ENCODE assay signal across 10 cellular contexts in genomic region chr12:12872139-12872933, GRCh38. TPM values are rescaled to one million over a fixed set of nuclear protein-coding genes. Genes with fewer than 3 reads are reported as not detected.
DNase-seq lines count a peak whose midpoint lies in the region; ATAC-seq and TF ChIP-seq lines count a peak whose summit lies in the region.
"Had no signal": no experiment of that assay in that cellular context is flagged by ENCODE, and none has a peak within 500 bp of the region (broad histone marks: within the 10 kb centered on the region; RNA-seq: fewer than 3 reads in every experiment).

No MANE protein-coding gene starts in this region.

- H3K4me3 ChIP-seq in A673 (ENCODE audit: low read depth, low read length, poor library complexity, severe bottlenecking): no peak overlapping the region
- H3K4me3 ChIP-seq in body of pancreas: no peak overlapping the region

- H3K36me3 Mint-ChIP-seq in activated naive CD4-positive, alpha-beta T cell treated with anti-CD3 and anti-CD28 coated beads, Interleukin-2, amount 10 ng/mL, durations not matched to agents 7 days and 5 days: no peaks in the 10 kb centered on the region
- H3K36me3 Mint-ChIP-seq: T-cell had no signal

- H3K27ac Mint-ChIP-seq in activated naive CD4-positive, alpha-beta T cell treated with anti-CD3 and anti-CD28 coated beads, Interleukin-2, amount 10 ng/mL, durations not matched to agents 7 days and 5 days: no peak overlapping the region
- H3K27ac Mint-ChIP-seq: T-cell had no signal

- H3K4me1 Mint-ChIP-seq in activated naive CD4-positive, alpha-beta T cell treated with anti-CD3 and anti-CD28 coated beads, Interleukin-2, amount 10 ng/mL, durations not matched to agents 7 days and 5 days: no peaks in the 10 kb centered on the region
- H3K4me1 Mint-ChIP-seq: T-cell had no signal

- ATAC-seq in body of pancreas: peak; percentile 50
- ATAC-seq: T-cell had no signal

- no peaks in the 10 kb centered on the region for H3K9me3 Mint-ChIP-seq in activated naive CD4-positive, alpha-beta T cell treated with anti-CD3 and anti-CD28 coated beads, Interleukin-2, amount 10 ng/mL, durations not matched to agents 7 days and 5 days
- H3K9me3 Mint-ChIP-seq: CD4-positive, CD25-positive, alpha-beta regulatory T cell; T-cell had no signal

- BruUV-seq in A673 (replicated peaks; lab: Mats Ljungman, UMichigan): no TSS peak

- H3K36me3 ChIP-seq in A673 (ENCODE audit: insufficient read depth, low read length, poor library complexity, severe bottlenecking) (no peaks in the 10 kb centered on the region), body of pancreas (replicated peaks in 1 of 2; ENCODE audit: insufficient read depth in 1 of 2, low read depth in 2 of 2) (no peaks in the 10 kb centered on the region)

- no peaks in the 10 kb centered on the region for H3K27me3 ChIP-seq in A673 (replicated peaks; ENCODE audit: insufficient read depth, low read depth, low read length, poor library complexity)
- no peaks in the 10 kb centered on the region for H3K27me3 ChIP-seq in body of pancreas

- POLR2A ChIA-PET in A673 (lab: Charles Lee; ENCODE audit: low non-redundant PET): no interaction called here

- H3K27me3 Mint-ChIP-seq in activated naive CD4-positive, alpha-beta T cell treated with anti-CD3 and anti-CD28 coated beads, Interleukin-2, amount 10 ng/mL, durations not matched to agents 7 days and 5 days: no peaks in the 10 kb centered on the region
- H3K27me3 Mint-ChIP-seq: CD4-positive, CD25-positive, alpha-beta regulatory T cell; T-cell had no signal

- intact Hi-C loops in A673 (cut with micrococcal nuclease; ENCODE audit: unreplicated experiment) (no loop called here), body of pancreas (cut with DNase I) (no loop called here)

- H3K4me1 ChIP-seq in A673 (ENCODE audit: insufficient read depth, low read length, poor library complexity, severe bottlenecking) (no peaks in the 10 kb centered on the region), body of pancreas (peaks cover 4% of the 10 kb centered on the region)

- WGBS in body of pancreas, 2 donors: 58 to 62% methylated on average over 10 of the region's 10 CpGs

- peak; percentile 34 for DNase-seq in A673 (ENCODE audit: low spot score)
- peak; percentile 98 for DNase-seq in HT-29 (ENCODE audit: low spot score)
- DNase-seq in body of pancreas: no peak
- peak; percentile 70 for DNase-seq in left kidney (ENCODE audit: low read depth, low spot score)
- no peak for DNase-seq in NCI-H446 (lab: John Stamatoyannopoulos, UW)
- DNase-seq in activated naive CD4-positive, alpha-beta T cell treated with anti-CD3 and anti-CD28 coated beads, Interleukin-2, amount 10 ng/mL, durations not matched to agents 7 days and 5 days: no peak
- DNase-seq in SHP77 treated with DMSO at 0.1 percent for 48 hours (lab: John Stamatoyannopoulos, UW): no peak
- DNase-seq in NCI-H526 (lab: John Stamatoyannopoulos, UW): no peak
- DNase-seq: CD4-positive, CD25-positive, alpha-beta regulatory T cell; T-cell had no signal

- H3K27ac ChIP-seq in A673 (ENCODE audit: low read depth, low read length, poor library complexity, severe bottlenecking): no peak overlapping the region
- no peak overlapping the region for H3K27ac ChIP-seq in body of pancreas

- CTCF ChIA-PET in A673 (lab: Charles Lee): no interaction called here
- CTCF ChIA-PET in activated naive CD4-positive, alpha-beta T cell treated with anti-CD3 and anti-CD28 coated beads, Interleukin-2, amount 10 ng/mL, durations not matched to agents 7 days and 5 days (lab: Charles Lee): no interaction called here

- no peak for TF ChIP-seq CTCF in A673 (conservative IDR thresholded peaks at IDR 0.05; ENCODE audit: low read depth, low read length)
- no peak for TF ChIP-seq CTCF in body of pancreas (IDR thresholded peaks at IDR 0.05)

- H3K9me3 ChIP-seq in A673 (ENCODE audit: low read depth, low read length, poor library complexity, severe bottlenecking): no peaks in the 10 kb centered on the region
- no peaks in the 10 kb centered on the region for H3K9me3 ChIP-seq in body of pancreas

- no peak for TF ChIP-seq POLR2A in body of pancreas (IDR thresholded peaks at IDR 0.05)

- H3K4me3 Mint-ChIP-seq in activated naive CD4-positive, alpha-beta T cell treated with anti-CD3 and anti-CD28 coated beads, Interleukin-2, amount 10 ng/mL, durations not matched to agents 7 days and 5 days: no peak overlapping the region
- H3K4me3 Mint-ChIP-seq: CD4-positive, CD25-positive, alpha-beta regulatory T cell; T-cell had no signal

RNA-seq across cellular contexts. Expression of gene GPRC5A, which starts 19.0 kb away (rescaled TPM):
- total RNA-seq in A673 (2021) (0.22 and 0.56 TPM in 2 replicates), body of pancreas (1 to 10 TPM; 1.6 to 6.5 TPM)
- total RNA-seq in HT-29 (2014; rRNA removed; shearing (Covaris generic)): 162 and 185 TPM in 2 replicates

RNA-seq across cellular contexts. Expression of gene DDX47, which starts 59.2 kb away (rescaled TPM):
- total RNA-seq in A673 (2021) (86.8 and 90.4 TPM in 2 replicates), body of pancreas (10 to 100 TPM; 32.4 to 59.7 TPM)
- 39.4 and 46.9 TPM in 2 replicates for total RNA-seq in HT-29 (2014; rRNA removed; shearing (Covaris generic))

Comparison
In these comparisons a context has a peak if more than half of its experiments do, and no peak if none do; other contexts are left out.
1. DNase-seq: peak in A673 (single experiment), HT-29 (single experiment) and left kidney (single experiment); none in body of pancreas (0 of 4), NCI-H446 (0 of 2), activated naive CD4-positive, alpha-beta T cell treated with anti-CD3 and anti-CD28 coated beads, Interleukin-2, amount 10 ng/mL, durations not matched to agents 7 days and 5 days (single experiment), SHP77 treated with DMSO at 0.1 percent for 48 hours (single experiment) and NCI-H526 (0 of 2).
2. RNA of gene GPRC5A, which starts 19.0 kb away (total RNA-seq): 162 to 185 TPM in HT-29; 1.6 to 6.5 TPM in body of pancreas and 0.22 to 0.56 TPM in A673; every median in the first group is over 10 times any median in the second.